ENCODE assay signal across 9 cellular contexts in the genomic region with DNA sequence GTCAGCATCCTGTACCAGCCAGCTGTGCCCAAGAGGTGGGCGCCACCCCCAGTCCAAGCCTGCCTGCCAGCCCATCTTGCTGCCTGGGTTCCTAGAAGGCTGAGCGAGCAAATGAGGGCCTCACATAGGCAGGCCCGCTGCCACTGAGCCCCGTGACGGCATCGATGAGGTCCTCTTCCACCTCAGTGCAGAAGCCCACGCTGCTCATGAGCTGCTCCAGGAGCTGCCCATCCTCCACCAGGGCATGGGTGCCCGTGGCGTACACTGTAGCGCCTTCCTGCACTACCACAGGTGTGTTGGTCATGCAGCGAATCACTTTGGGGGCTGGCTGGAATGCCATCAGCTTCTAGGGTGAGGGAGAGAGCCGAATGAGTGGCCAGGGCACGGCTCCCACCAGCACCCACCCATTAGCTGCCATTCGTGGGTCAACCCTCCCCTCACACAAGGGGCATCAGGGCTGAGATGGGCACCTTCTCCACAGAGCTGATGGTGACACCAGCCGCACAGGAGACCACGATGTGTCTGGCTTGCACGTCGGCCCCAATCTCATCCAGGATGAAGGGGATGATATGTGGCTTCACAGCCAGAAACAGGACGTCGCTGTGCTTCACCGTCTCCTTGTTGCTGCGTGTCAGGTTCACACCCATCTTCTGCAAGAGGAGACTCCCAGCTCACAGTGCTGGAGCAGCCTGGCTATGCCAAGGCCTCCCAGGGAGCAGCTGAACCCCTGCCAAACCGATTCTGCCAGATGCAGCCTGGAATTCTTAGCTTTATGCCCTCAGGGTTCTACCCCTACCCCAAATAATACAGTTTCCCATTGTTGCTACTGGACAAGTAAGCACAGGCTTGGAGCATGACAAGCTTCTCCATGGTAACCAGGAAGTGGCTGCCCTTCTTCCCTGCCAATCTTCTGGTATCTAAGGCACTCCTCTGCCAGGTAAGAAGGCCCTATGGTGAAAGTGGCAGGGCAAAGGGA. TPM values are rescaled to one million over a fixed set of nuclear protein-coding genes. Genes with fewer than 3 reads are reported as not detected.
A peak's percentile ranks its signal among the peaks of the same experiment; 100 is the strongest.
DNase-seq lines count a peak whose midpoint lies in the region; ATAC-seq, FAIRE-seq and TF ChIP-seq lines count a peak whose summit lies in the region.
"Had no signal": no experiment of that assay in that cellular context is flagged by ENCODE, and none has a peak within 500 bp of the region (broad histone marks: within the 10 kb centered on the region; RNA-seq: fewer than 3 reads in every experiment).

No MANE protein-coding gene starts in this region.

- peaks cover 49% of the 10 kb centered on the region for H3K4me1 ChIP-seq in CD8-positive, alpha-beta memory T cell (ENCODE audit: insufficient read depth, low read length)
- peaks cover 21% of the 10 kb centered on the region for H3K4me1 ChIP-seq in Karpas-422 (ENCODE audit: low read length)
- peaks cover 16% of the 10 kb centered on the region for H3K4me1 ChIP-seq in mucosa of descending colon (ENCODE audit: low read depth)
- peaks cover 6 to 12% of the 10 kb centered on the region in 2 donors for H3K4me1 ChIP-seq in thyroid gland
- peaks cover 51% of the 10 kb centered on the region for H3K4me1 ChIP-seq in vagina

- no peak for DNase-seq in CD8-positive, alpha-beta memory T cell
- no peak for DNase-seq in Karpas-422
- no peak for DNase-seq in activated T-helper 1 cell treated with anti-CD3 and anti-CD28 coated beads, Interleukin-12 subunit alpha, Interleukin-12 subunit beta, Interleukin-2, Interleukin-4 antibody, amounts not matched to agents 30 ng/mL and 10 ng/mL and 1 ng/mL, durations not matched to agents 14 hours and 24 hours and 36 hours (ENCODE audit: low spot score)
- no peak for DNase-seq in mucosa of descending colon
- DNase-seq in thyroid gland: no peak
- no peak for DNase-seq in D721Med (ENCODE audit: insufficient read length, low spot score)
- DNase-seq in vagina (ENCODE audit: extremely low spot score in 2 of 2): no peak
- DNase-seq: RPMI8226 had no signal

- H3K79me2 ChIP-seq in Karpas-422 (ENCODE audit: low read length): peaks cover 21% of the 10 kb centered on the region

- 94 to 95% methylated on average over 14 to 16 of the region's 23 CpGs for WGBS in thyroid gland, 2 donors

- H4K20me1 ChIP-seq in Karpas-422 (ENCODE audit: insufficient read depth, low read depth, low read length): no peaks in the 10 kb centered on the region

- H3K27me3 ChIP-seq in CD8-positive, alpha-beta memory T cell (ENCODE audit: insufficient read depth, low read length, poor library complexity, severe bottlenecking): no peaks in the 10 kb centered on the region
- no peaks in the 10 kb centered on the region for H3K27me3 ChIP-seq in Karpas-422 (ENCODE audit: low read length)
- H3K27me3 ChIP-seq in thyroid gland: no peaks in the 10 kb centered on the region
- no peaks in the 10 kb centered on the region for H3K27me3 ChIP-seq in vagina

- POLR2A ChIA-PET in CD8-positive, alpha-beta memory T cell (lab: Charles Lee): interaction anchor here (0.9 kb wide), 1 partner anchor 496 kb away, joined by 3 read pairs; no protein-coding TSS in a partner anchor

- ATAC-seq in mucosa of descending colon (peak; percentile 19), HG02884 (IDR thresholded peaks at IDR 0.05; ENCODE audit: unreplicated experiment) (no peak)

- H3K9me3 Mint-ChIP-seq in CD8-positive, alpha-beta memory T cell: no peaks in the 10 kb centered on the region
- no peaks in the 10 kb centered on the region for H3K9me3 Mint-ChIP-seq in activated T-helper 1 cell treated with anti-CD3 and anti-CD28 coated beads, Interleukin-12 subunit alpha, Interleukin-12 subunit beta, Interleukin-2, Interleukin-4 antibody, amounts not matched to agents 30 ng/mL and 10 ng/mL and 1 ng/mL, durations not matched to agents 14 hours and 24 hours and 36 hours

- no peaks in the 10 kb centered on the region for H3K9me3 ChIP-seq in CD8-positive, alpha-beta memory T cell (ENCODE audit: low read length)
- H3K9me3 ChIP-seq in Karpas-422 (ENCODE audit: low read length) (no peaks in the 10 kb centered on the region), mucosa of descending colon (no peaks in the 10 kb centered on the region), thyroid gland (no peaks in the 10 kb centered on the region), vagina (no peaks in the 10 kb centered on the region)

- H3K4me2 ChIP-seq in Karpas-422 (ENCODE audit: low read depth, low read length, poor library complexity, severe bottlenecking): peak overlapping the region; percentile 91

- no peak overlapping the region for H2AFZ ChIP-seq in Karpas-422 (ENCODE audit: low read length)

- H3K27ac ChIP-seq in CD8-positive, alpha-beta memory T cell (ENCODE audit: low read depth, low read length): no peak overlapping the region
- no peak overlapping the region for H3K27ac ChIP-seq in Karpas-422 (ENCODE audit: low read length)
- no peak overlapping the region for H3K27ac ChIP-seq in thyroid gland
- no peak overlapping the region for H3K27ac ChIP-seq in vagina

- TF ChIP-seq CTCF in mucosa of descending colon (IDR thresholded peaks at IDR 0.05): no peak
- TF ChIP-seq CTCF in thyroid gland (IDR thresholded peaks at IDR 0.05): no peak
- TF ChIP-seq CTCF in D721Med (IDR thresholded peaks at IDR 0.05; ENCODE audit: insufficient read depth, missing control alignments): no peak
- no peak for TF ChIP-seq CTCF in vagina (IDR thresholded peaks at IDR 0.05)

- no peaks in the 10 kb centered on the region for H3K27me3 Mint-ChIP-seq in CD8-positive, alpha-beta memory T cell
- no peaks in the 10 kb centered on the region for H3K27me3 Mint-ChIP-seq in activated T-helper 1 cell treated with anti-CD3 and anti-CD28 coated beads, Interleukin-12 subunit alpha, Interleukin-12 subunit beta, Interleukin-2, Interleukin-4 antibody, amounts not matched to agents 30 ng/mL and 10 ng/mL and 1 ng/mL, durations not matched to agents 14 hours and 24 hours and 36 hours (ENCODE audit: insufficient read depth)

- TF ChIP-seq POLR2A in thyroid gland (IDR thresholded peaks at IDR 0.05): no peak
- TF ChIP-seq POLR2A in vagina (IDR thresholded peaks at IDR 0.05): no peak

- peak overlapping the region; percentile 96; the same call in 1 of the 2 replicates for H3K9ac ChIP-seq in Karpas-422 (ENCODE audit: low read length)

- peaks cover 21 to 48% (median 41%) of the 10 kb centered on the region in 3 donors for H3K4me1 Mint-ChIP-seq in CD8-positive, alpha-beta memory T cell
- H3K4me1 Mint-ChIP-seq in activated T-helper 1 cell treated with anti-CD3 and anti-CD28 coated beads, Interleukin-12 subunit alpha, Interleukin-12 subunit beta, Interleukin-2, Interleukin-4 antibody, amounts not matched to agents 30 ng/mL and 10 ng/mL and 1 ng/mL, durations not matched to agents 14 hours and 24 hours and 36 hours (ENCODE audit: low read depth): peaks cover 35% of the 10 kb centered on the region

- H3K27ac Mint-ChIP-seq in CD8-positive, alpha-beta memory T cell: peak overlapping the region in 6 of 8 donors; percentile 18 to 90 (median 56)
- no peak overlapping the region for H3K27ac Mint-ChIP-seq in activated T-helper 1 cell treated with anti-CD3 and anti-CD28 coated beads, Interleukin-12 subunit alpha, Interleukin-12 subunit beta, Interleukin-2, Interleukin-4 antibody, amounts not matched to agents 30 ng/mL and 10 ng/mL and 1 ng/mL, durations not matched to agents 14 hours and 24 hours and 36 hours

- H3K9me2 ChIP-seq in Karpas-422 (replicated peaks; ENCODE audit: insufficient read depth, low read length): no peaks in the 10 kb centered on the region

- CTCF ChIA-PET in CD8-positive, alpha-beta memory T cell (lab: Charles Lee): interaction anchor here (1.3 to 3.7 kb wide), 3 partner anchors 11 to 145 kb away, joined by 6 to 18 read pairs (median 7); a partner anchor contains a TSS

- intact Hi-C loops in activated T-helper 1 cell treated with anti-CD3 and anti-CD28 coated beads, Interleukin-12 subunit alpha, Interleukin-12 subunit beta, Interleukin-2, Interleukin-4 antibody, amounts not matched to agents 30 ng/mL and 10 ng/mL and 1 ng/mL, durations not matched to agents 14 hours and 24 hours and 36 hours (cut with micrococcal nuclease): loop anchor here (5.0 to 10.0 kb wide), 2 partner anchors 267 to 485 kb away; a partner anchor contains a TSS
- intact Hi-C loops in mucosa of descending colon (cut with DNase I, micrococcal nuclease): no loop called here
- intact Hi-C loops in thyroid gland (cut with DNase I): loop anchor here (5.0 kb wide), 1 partner anchor 50 kb away; no protein-coding TSS in a partner anchor
- intact Hi-C loops in vagina (cut with DNase I): no loop called here

- FAIRE-seq in D721Med (lab: Jason Lieb, UNC): no peak

- peaks cover 0 to 60% (median 6%) of the 10 kb centered on the region in 3 donors for H3K36me3 Mint-ChIP-seq in CD8-positive, alpha-beta memory T cell
- H3K36me3 Mint-ChIP-seq in activated T-helper 1 cell treated with anti-CD3 and anti-CD28 coated beads, Interleukin-12 subunit alpha, Interleukin-12 subunit beta, Interleukin-2, Interleukin-4 antibody, amounts not matched to agents 30 ng/mL and 10 ng/mL and 1 ng/mL, durations not matched to agents 14 hours and 24 hours and 36 hours (ENCODE audit: low read depth): peaks cover 27% of the 10 kb centered on the region

- H3K4me3 Mint-ChIP-seq in CD8-positive, alpha-beta memory T cell: peak overlapping the region; percentile 92 to 99 (median 95)
- peak overlapping the region; percentile 94 for H3K4me3 Mint-ChIP-seq in activated T-helper 1 cell treated with anti-CD3 and anti-CD28 coated beads, Interleukin-12 subunit alpha, Interleukin-12 subunit beta, Interleukin-2, Interleukin-4 antibody, amounts not matched to agents 30 ng/mL and 10 ng/mL and 1 ng/mL, durations not matched to agents 14 hours and 24 hours and 36 hours

- H3K4me3 ChIP-seq in CD8-positive, alpha-beta memory T cell (ENCODE audit: low read length): no peak overlapping the region
- H3K4me3 ChIP-seq in Karpas-422 (ENCODE audit: low read length): peak overlapping the region; percentile 94; the same call in 1 of the 2 replicates
- H3K4me3 ChIP-seq in mucosa of descending colon: no peak overlapping the region
- H3K4me3 ChIP-seq in thyroid gland (replicated peaks in 1 of 3): no peak overlapping the region
- no peak overlapping the region for H3K4me3 ChIP-seq in vagina

- peaks cover 20% of the 10 kb centered on the region for H3K36me3 ChIP-seq in CD8-positive, alpha-beta memory T cell (ENCODE audit: insufficient read depth, low read length)
- H3K36me3 ChIP-seq in Karpas-422 (ENCODE audit: insufficient read depth, low read length): 0 out of 2 replicates have a peak, but pooled peaks cover 12% of the 10 kb centered on the region
- no peaks in the 10 kb centered on the region for H3K36me3 ChIP-seq in mucosa of descending colon (ENCODE audit: low read depth)
- peaks cover 3 to 6% of the 10 kb centered on the region in 2 donors for H3K36me3 ChIP-seq in thyroid gland
- peaks cover 0 to 6% of the 10 kb centered on the region in 2 donors for H3K36me3 ChIP-seq in vagina

RNA-seq across cellular contexts. Expression of a gene that starts 2.0 kb away (rescaled TPM):
- 100 to 1,000 TPM; 130 to 131 TPM for total RNA-seq in CD8-positive, alpha-beta memory T cell
- polyA plus RNA-seq in CD8-positive, alpha-beta memory T cell: 92.5 TPM
- 57.0 and 75.8 TPM in 2 replicates for total RNA-seq in Karpas-422 (2014; rRNA removed; shearing (Covaris generic); ENCODE audit: low replicate concordance)
- 137 and 145 TPM in 2 replicates for total RNA-seq in activated T-helper 1 cell treated with anti-CD3 and anti-CD28 coated beads, Interleukin-12 subunit alpha, Interleukin-12 subunit beta, Interleukin-2, Interleukin-4 antibody, amounts not matched to agents 30 ng/mL and 10 ng/mL and 1 ng/mL, durations not matched to agents 14 hours and 24 hours and 36 hours
- total RNA-seq in mucosa of descending colon (10 to 100 TPM; 33.0 to 43.6 (median 38.3) TPM), thyroid gland (10 to 100 TPM; 38.8 to 55.0 (median 41.0) TPM), vagina (47.4 TPM)

RNA-seq across cellular contexts. Expression of a gene that starts 19.0 kb away (rescaled TPM):
- not detected for total RNA-seq in CD8-positive, alpha-beta memory T cell
- polyA plus RNA-seq in CD8-positive, alpha-beta memory T cell: not detected
- total RNA-seq in Karpas-422 (2014; rRNA removed; shearing (Covaris generic); ENCODE audit: low replicate concordance): not detected in 2 replicates
- total RNA-seq in activated T-helper 1 cell treated with anti-CD3 and anti-CD28 coated beads, Interleukin-12 subunit alpha, Interleukin-12 subunit beta, Interleukin-2, Interleukin-4 antibody, amounts not matched to agents 30 ng/mL and 10 ng/mL and 1 ng/mL, durations not matched to agents 14 hours and 24 hours and 36 hours: not detected in 2 replicates
- total RNA-seq in mucosa of descending colon (under 1 TPM; 0.32 to 0.77 (median 0.35) TPM), thyroid gland (under 1 TPM in 2 of 4 donors, not detected in 2; 0.11 to 0.29 TPM), vagina (2.7 TPM)

RNA-seq across cellular contexts. Expression of a gene that starts 33.1 kb away (rescaled TPM):
- not detected for total RNA-seq in CD8-positive, alpha-beta memory T cell
- polyA plus RNA-seq in CD8-positive, alpha-beta memory T cell: 0.21 TPM
- 0.40 TPM in 1 of 2 replicates, not detected in the other for total RNA-seq in Karpas-422 (2014; rRNA removed; shearing (Covaris generic); ENCODE audit: low replicate concordance)
- total RNA-seq in activated T-helper 1 cell treated with anti-CD3 and anti-CD28 coated beads, Interleukin-12 subunit alpha, Interleukin-12 subunit beta, Interleukin-2, Interleukin-4 antibody, amounts not matched to agents 30 ng/mL and 10 ng/mL and 1 ng/mL, durations not matched to agents 14 hours and 24 hours and 36 hours: 0.12 TPM in 1 of 2 replicates, not detected in the other
- total RNA-seq in mucosa of descending colon: 100 to 1,000 TPM in 1 of 3 donors, 10 to 100 TPM in 2; 27.3 to 199 (median 60.3) TPM
- 1 to 10 TPM in 1 of 4 donors, not detected in 3; 1.0 TPM for total RNA-seq in thyroid gland
- not detected for total RNA-seq in vagina

RNA-seq across cellular contexts. Expression of a gene that starts 39.8 kb away (rescaled TPM):
- total RNA-seq in CD8-positive, alpha-beta memory T cell: 10 to 100 TPM; 51.4 to 55.5 TPM
- 50.6 TPM for polyA plus RNA-seq in CD8-positive, alpha-beta memory T cell
- total RNA-seq in Karpas-422 (2014; rRNA removed; shearing (Covaris generic); ENCODE audit: low replicate concordance): 4.1 and 4.8 TPM in 2 replicates
- 20.4 and 23.4 TPM in 2 replicates for total RNA-seq in activated T-helper 1 cell treated with anti-CD3 and anti-CD28 coated beads, Interleukin-12 subunit alpha, Interleukin-12 subunit beta, Interleukin-2, Interleukin-4 antibody, amounts not matched to agents 30 ng/mL and 10 ng/mL and 1 ng/mL, durations not matched to agents 14 hours and 24 hours and 36 hours
- total RNA-seq in mucosa of descending colon: 100 to 1,000 TPM; 115 to 192 (median 147) TPM
- 10 to 100 TPM; 30.1 to 57.7 (median 41.6) TPM for total RNA-seq in thyroid gland
- total RNA-seq in vagina: 38.1 TPM

Comparison
In these comparisons a context has a peak if more than half of its experiments do, and no peak if none do; other contexts are left out.
1. RNA of a gene that starts 33.1 kb away (total RNA-seq): 27.3 to 199 TPM in mucosa of descending colon; not detected in CD8-positive, alpha-beta memory T cell, 0.40 TPM in Karpas-422, 0.12 TPM in activated T-helper 1 cell treated with anti-CD3 and anti-CD28 coated beads, Interleukin-12 subunit alpha, Interleukin-12 subunit beta, Interleukin-2, Interleukin-4 antibody, amounts not matched to agents 30 ng/mL and 10 ng/mL and 1 ng/mL, durations not matched to agents 14 hours and 24 hours and 36 hours, 1.0 TPM in thyroid gland and not detected in vagina (single experiment); every median in the first group is over 10 times any median in the second.
2. intact Hi-C loops: an anchor here in activated T-helper 1 cell treated with anti-CD3 and anti-CD28 coated beads, Interleukin-12 subunit alpha, Interleukin-12 subunit beta, Interleukin-2, Interleukin-4 antibody, amounts not matched to agents 30 ng/mL and 10 ng/mL and 1 ng/mL, durations not matched to agents 14 hours and 24 hours and 36 hours (5.0 to 10.0 kb wide) and thyroid gland (5.0 kb wide); none called in mucosa of descending colon and vagina.